Comparison of ENCODE assay signal across 22 cellular contexts in the genomic region with DNA sequence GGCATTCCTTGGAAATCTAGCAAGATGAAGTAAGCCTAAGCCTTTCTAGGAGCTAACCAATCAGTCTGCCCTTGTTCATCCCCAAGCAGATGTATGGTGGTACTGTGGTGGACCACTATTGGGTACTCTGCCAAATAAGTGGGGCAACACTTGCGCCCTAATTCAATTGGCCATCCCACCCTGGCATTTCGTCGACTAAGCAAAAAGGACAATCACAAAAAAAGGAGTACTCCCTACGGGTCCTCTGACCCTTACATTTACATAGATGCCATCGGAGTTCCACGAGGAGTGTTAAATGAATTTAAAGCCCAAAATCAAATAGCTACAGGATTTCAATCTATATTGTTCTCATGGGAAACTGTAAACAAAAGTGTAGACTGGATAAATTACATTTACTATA. TPM values are rescaled to one million over a fixed set of nuclear protein-coding genes. Genes with fewer than 3 reads are reported as not detected.
DNase-seq lines count a peak whose midpoint lies in the region; ATAC-seq, FAIRE-seq and TF ChIP-seq lines count a peak whose summit lies in the region.
"Had no signal": no experiment of that assay in that cellular context is flagged by ENCODE, and none has a peak within 500 bp of the region (broad histone marks: within the 10 kb centered on the region; RNA-seq: fewer than 3 reads in every experiment).

No MANE protein-coding gene starts in this region.

- peaks cover 38% of the 10 kb centered on the region for H3K36me3 Mint-ChIP-seq in activated CD8-positive, alpha-beta T cell treated with anti-CD3 and anti-CD28 coated beads, Interleukin-2, amount 10 ng/mL, durations not matched to agents 7 days and 5 days (ENCODE audit: low read depth)

- H2AFZ ChIP-seq in K562 (ENCODE audit: low read depth, low read length) (no peak overlapping the region), hepatocyte (no peak overlapping the region)

- intact Hi-C loops in K562 (cut with micrococcal nuclease): no loop called here

- CTCF ChIA-PET in K562 (lab: Yijun Ruan, JAX; ENCODE audit: low intra/inter-chr PET ratio): no interaction called here
- CTCF ChIA-PET in activated CD8-positive, alpha-beta T cell treated with anti-CD3 and anti-CD28 coated beads, Interleukin-2, amount 10 ng/mL, durations not matched to agents 7 days and 5 days (lab: Charles Lee): no interaction called here

- DNase-seq in K562 (ENCODE audit: extremely low read depth in 1 of 4, low spot score in 3 of 4): no peak
- no peak for DNase-seq in hepatocyte (ENCODE audit: low spot score)
- DNase-seq in activated CD8-positive, alpha-beta T cell treated with anti-CD3 and anti-CD28 coated beads, Interleukin-2, amount 10 ng/mL, durations not matched to agents 7 days and 5 days: no peak
- DNase-seq in NCI-H187 (lab: John Stamatoyannopoulos, UW): no peak
- DNase-seq: CD4-positive, alpha-beta T cell; CD8-positive, alpha-beta memory T cell; DMS 273 treated with DMSO at 0.1 percent for 48 hours; DMS79; EL; GDM1; GOT3; H9 had no signal

- in situ Hi-C loops in K562 (cut with MboI): no loop called here

- WGBS in K562 (ENCODE audit: insufficient coverage, low coverage, missing lambda C conversion rate): 92% methylated on average over 6 of the region's 6 CpGs
- 97% methylated on average over 6 of the region's 6 CpGs for WGBS in hepatocyte (ENCODE audit: low lambda C conversion rate, missing lambda C conversion rate)

- peaks cover 9% of the 10 kb centered on the region for H3K4me1 Mint-ChIP-seq in activated CD8-positive, alpha-beta T cell treated with anti-CD3 and anti-CD28 coated beads, Interleukin-2, amount 10 ng/mL, durations not matched to agents 7 days and 5 days (ENCODE audit: low read depth)

- H3K27me3 Mint-ChIP-seq in activated CD8-positive, alpha-beta T cell treated with anti-CD3 and anti-CD28 coated beads, Interleukin-2, amount 10 ng/mL, durations not matched to agents 7 days and 5 days (ENCODE audit: low read depth): no peaks in the 10 kb centered on the region
- H3K27me3 Mint-ChIP-seq: B cell; CD4-positive, alpha-beta T cell; CD8-positive, alpha-beta memory T cell had no signal

- no peaks in the 10 kb centered on the region for H3K9me1 ChIP-seq in K562 (ENCODE audit: control insufficient read depth, insufficient read depth, low read length)

- H3K9ac ChIP-seq in BLaER1 (no peak overlapping the region), K562 (ENCODE audit: insufficient read depth in 1 of 2, low read depth in 2 of 2, low read length in 2 of 2) (no peak overlapping the region)
- H3K9ac ChIP-seq: BLaER1 treated with 17β-estradiol and CSF1 and Interleukin-3, amounts not matched to agents 10 nM and 100 nM had no signal

- H3K9me3 ChIP-seq in BLaER1: peaks cover 100% of the 10 kb centered on the region
- H3K9me3 ChIP-seq in K562 (replicated peaks; ENCODE audit: control insufficient read depth, insufficient read depth, low read depth, low read length): peaks cover 32% of the 10 kb centered on the region
- H3K9me3 ChIP-seq in hepatocyte (ENCODE audit: low read depth): no peaks in the 10 kb centered on the region

- H3K27ac Mint-ChIP-seq in activated CD8-positive, alpha-beta T cell treated with anti-CD3 and anti-CD28 coated beads, Interleukin-2, amount 10 ng/mL, durations not matched to agents 7 days and 5 days: no peak overlapping the region
- H3K27ac Mint-ChIP-seq: B cell; CD4-positive, alpha-beta T cell; CD8-positive, alpha-beta memory T cell; H9 had no signal

- H3K9me3 Mint-ChIP-seq in activated CD8-positive, alpha-beta T cell treated with anti-CD3 and anti-CD28 coated beads, Interleukin-2, amount 10 ng/mL, durations not matched to agents 7 days and 5 days (ENCODE audit: insufficient read depth): peaks cover 64% of the 10 kb centered on the region

- TF ChIP-seq EP300 in K562 (IDR thresholded peaks at IDR 0.05; ENCODE audit: low read length): no peak

- POLR2A ChIA-PET in K562 (lab: Yijun Ruan, JAX): no interaction called here
- POLR2A ChIA-PET in activated CD8-positive, alpha-beta T cell treated with anti-CD3 and anti-CD28 coated beads, Interleukin-2, amount 10 ng/mL, durations not matched to agents 7 days and 5 days (lab: Charles Lee): interaction anchor here (1.0 kb wide), 1 partner anchor 19 kb away, joined by 4 read pairs; a partner anchor contains a TSS

- H3K4me2 ChIP-seq in BLaER1 (no peak overlapping the region), K562 (ENCODE audit: insufficient read depth, low read length) (no peak overlapping the region), hepatocyte (no peak overlapping the region)
- H3K4me2 ChIP-seq: BLaER1 treated with 17β-estradiol and CSF1 and Interleukin-3, amounts not matched to agents 10 nM and 100 nM had no signal

- TF ChIP-seq RAD21 in K562 (CRISPR knock-in tag; conservative IDR thresholded peaks at IDR 0.05 in 1 of 2, IDR thresholded peaks at IDR 0.05 in 1 of 2): no peak

- no peaks in the 10 kb centered on the region for H3K4me1 ChIP-seq in BLaER1
- peaks cover 0 to 6% of the 10 kb centered on the region in 2 experiments; a peak in 2 of 5 replicates for H3K4me1 ChIP-seq in K562 (replicated peaks in 1 of 2; ENCODE audit: control insufficient read depth in 2 of 2, insufficient read depth in 2 of 2, low read length in 2 of 2)
- H3K4me1 ChIP-seq in hepatocyte (ENCODE audit: insufficient read depth): peaks cover 15% of the 10 kb centered on the region

- H3K4me3 ChIP-seq in BLaER1: 0 out of 2 replicates have a peak overlapping the region, but pooled peaks have one; percentile 29
- H3K4me3 ChIP-seq in K562: no peak overlapping the region
- no peak overlapping the region for H3K4me3 ChIP-seq in hepatocyte
- H3K4me3 ChIP-seq: GM12878 had no signal

- TF ChIP-seq CTCF in 22Rv1 (IDR thresholded peaks at IDR 0.05) (no peak), K562 (IDR thresholded peaks at IDR 0.05 in 2 of 3, conservative IDR thresholded peaks at IDR 0.05 in 1 of 3; ENCODE audit: insufficient read depth in 2 of 3, low read depth in 1 of 3, low read length in 3 of 3) (no peak), hepatocyte (IDR thresholded peaks at IDR 0.05; ENCODE audit: poor library complexity) (no peak)

- H3K36me3 ChIP-seq in BLaER1: peaks cover 98% of the 10 kb centered on the region
- no peaks in the 10 kb centered on the region; the same call in 2 of the 3 replicates for H3K36me3 ChIP-seq in K562 (ENCODE audit: control insufficient read depth, insufficient read depth, low read length)
- no peaks in the 10 kb centered on the region for H3K36me3 ChIP-seq in hepatocyte (replicated peaks; ENCODE audit: insufficient read depth, low read depth)

- H3K79me2 ChIP-seq in K562 (ENCODE audit: control insufficient read depth, insufficient read depth, low read length) (peaks cover 91% of the 10 kb centered on the region), hepatocyte (peaks cover 100% of the 10 kb centered on the region)

- TF ChIP-seq POLR2A in K562 (conservative IDR thresholded peaks at IDR 0.05): no peak

- H3K27ac ChIP-seq in 22Rv1: peak overlapping the region; percentile 51
- H3K27ac ChIP-seq in BLaER1: no peak overlapping the region
- H3K27ac ChIP-seq in K562 (ENCODE audit: extremely low read depth, low read depth, low read length): no peak overlapping the region
- H3K27ac ChIP-seq in hepatocyte: peak overlapping the region; percentile 60
- H3K27ac ChIP-seq: BLaER1 treated with 17β-estradiol and CSF1 and Interleukin-3, amounts not matched to agents 10 nM and 100 nM had no signal

- FAIRE-seq in K562 (lab: Jason Lieb, UNC): no peak
- FAIRE-seq: D721Med, GM12878, GM19239 had no signal

- no peaks in the 10 kb centered on the region; the same call in 1 of the 2 replicates for H3K27me3 ChIP-seq in BLaER1
- H3K27me3 ChIP-seq in K562 (ENCODE audit: control insufficient read depth in 2 of 2, insufficient read depth in 2 of 2, low read length in 2 of 2): no peaks in the 10 kb centered on the region
- H3K27me3 ChIP-seq in hepatocyte: no peaks in the 10 kb centered on the region
- H3K27me3 ChIP-seq: BLaER1 treated with 17β-estradiol and CSF1 and Interleukin-3, amounts not matched to agents 10 nM and 100 nM had no signal

- no TSS peak for BruUV-seq in K562 (replicated peaks; lab: Mats Ljungman, UMichigan)

- H4K20me1 ChIP-seq in BLaER1 (peaks cover 90% of the 10 kb centered on the region), K562 (replicated peaks; ENCODE audit: control insufficient read depth, insufficient read depth, low read length) (no peaks in the 10 kb centered on the region), hepatocyte (ENCODE audit: insufficient read depth, poor library complexity, severe bottlenecking) (peaks cover 57% of the 10 kb centered on the region)

- no peak overlapping the region for H3K4me3 Mint-ChIP-seq in activated CD8-positive, alpha-beta T cell treated with anti-CD3 and anti-CD28 coated beads, Interleukin-2, amount 10 ng/mL, durations not matched to agents 7 days and 5 days
- H3K4me3 Mint-ChIP-seq: B cell; CD14-positive monocyte; CD4-positive, alpha-beta T cell; H9 had no signal

- no peaks in the 10 kb centered on the region for H3K9me2 ChIP-seq in hepatocyte (replicated peaks; ENCODE audit: insufficient read depth)

- ATAC-seq in K562 (no peak), GM19463 (IDR thresholded peaks at IDR 0.05; ENCODE audit: unreplicated experiment) (no peak)
- ATAC-seq in activated CD8-positive, alpha-beta T cell treated with anti-CD3 and anti-CD28 coated beads, Interleukin-2, amount 10 ng/mL, durations not matched to agents 7 days and 5 days: no peak
- ATAC-seq: GM12878, HCT116 had no signal

RNA-seq across cellular contexts. Expression of a gene that starts 19.5 kb away (rescaled TPM):
- total RNA-seq in K562 (2011; cell fraction: chromatin; rRNA removed; ENCODE audit: low replicate concordance): 59.5 and 192 TPM in 2 replicates
- 37.7 and 41.8 TPM in 2 replicates for total RNA-seq in K562 (2011; cell fraction: nucleolus; rRNA removed)
- total RNA-seq in K562 (2011; cell fraction: nucleoplasm; rRNA removed): 62.7 and 85.0 TPM in 2 replicates
- total RNA-seq in K562 (2014; rRNA removed): 12.8 and 13.3 TPM in 2 replicates
- total RNA-seq in K562 (2014; rRNA removed; fragmentation: Illumina TruSeq; extraction: Trizol): 24.2 and 31.3 TPM in 2 replicates
- 18.9 and 21.6 TPM in 2 replicates for total RNA-seq in K562 (2015; rRNA removed; fragmentation: Illumina TruSeq; extraction: Trizol)
- total RNA-seq in K562 (2021): 19.8 and 22.5 TPM in 2 replicates
- 15.0 and 16.4 TPM in 2 replicates for polyA plus RNA-seq in K562 (2011; rRNA removed)
- polyA plus RNA-seq in K562 (2011; cell fraction: cytosol; rRNA removed): 4.9 and 9.2 TPM in 2 replicates
- 81.7 and 82.2 TPM in 2 replicates for polyA plus RNA-seq in K562 (2011; cell fraction: nucleus; rRNA removed)
- 7.4 and 11.0 TPM in 2 replicates for polyA plus RNA-seq in K562 (2012)
- polyA plus RNA-seq in K562 (2014; fragmentation: Illumina TruSeq; extraction: Trizol): 10.8 and 11.4 TPM in 2 replicates
- 10 to 100 TPM in 1 of 2 experiments, 1 to 10 TPM in 1; 3.9 to 10.9 TPM for polyA plus RNA-seq in K562 (2014; fragmentation: Nextera tagmentation; extraction: Ambion mirVana)
- polyA plus RNA-seq in K562 (2014; rRNA removed): 8.5 and 9.0 TPM in 2 replicates
- polyA minus RNA-seq in K562 (2011; rRNA and poly(A)+ RNA removed): 61.9 and 104 TPM in 2 replicates
- 13.1 and 16.2 TPM in 2 replicates for polyA minus RNA-seq in K562 (2011; cell fraction: cytosol; rRNA and poly(A)+ RNA removed)
- polyA minus RNA-seq in K562 (2011; cell fraction: nucleus; rRNA and poly(A)+ RNA removed): 78.5 and 164 TPM in 2 replicates
- 31.0 and 36.7 TPM in 2 replicates for total RNA-seq in hepatocyte
- polyA plus RNA-seq in hepatocyte: 56.0 and 98.3 TPM in 2 replicates
- total RNA-seq in activated CD8-positive, alpha-beta T cell treated with anti-CD3 and anti-CD28 coated beads, Interleukin-2, amount 10 ng/mL, durations not matched to agents 7 days and 5 days: 10 to 100 TPM; 29.1 to 32.2 TPM

Comparison
In these comparisons a context has a peak if more than half of its experiments do, and no peak if none do; other contexts are left out.
1. H3K27ac ChIP-seq: peak in 22Rv1 (single experiment) and hepatocyte (single experiment); none in BLaER1 (single experiment) and K562 (single experiment).